Comparison of ENCODE assay signal across 7 cellular contexts in genomic region chr9:78031826-78032598, GRCh38. TPM values are rescaled to one million over a fixed set of nuclear protein-coding genes. Genes with fewer than 3 reads are reported as not detected.
DNase-seq lines count a peak whose midpoint lies in the region; ATAC-seq and TF ChIP-seq lines count a peak whose summit lies in the region.

No MANE protein-coding gene starts in this region.

- H4K20me1 ChIP-seq in GM23338 (replicated peaks; ENCODE audit: insufficient read depth), result peaks cover 8% of the 10 kb centered on the region

- TF ChIP-seq CTCF in GM23338 (conservative IDR thresholded peaks at IDR 0.05; ENCODE audit: low read depth in 2 of 2), result no peak

- H3K4me3 ChIP-seq in GM23338 (peak overlapping the region; percentile 81), skeletal muscle satellite cell (ENCODE audit: low read length) (peak overlapping the region; percentile 91)

- DNase-seq in GM23338 (ENCODE audit: low spot score), result peak; percentile 90
- peak; percentile 92 for DNase-seq in NCI-H2227 (lab: John Stamatoyannopoulos, UW; ENCODE audit: unreplicated experiment)
- DNase-seq in activated CD4-positive, CD25-positive, alpha-beta regulatory T cell treated with anti-CD3 and anti-CD28 coated beads, Interleukin-2, amount 50 U/mL, for 72 hours, result peak; percentile 69
- peak in 60 of 61 donors; percentile 24 to 96 (median 88) for DNase-seq in caudate nucleus (lab: John Stamatoyannopoulos, UW)
- peak; percentile 47 to 62 (median 52) for DNase-seq in immature natural killer cell

- H3K4me2 ChIP-seq in GM23338, result peak overlapping the region; percentile 76
- H3K4me2 ChIP-seq in skeletal muscle satellite cell (ENCODE audit: low read length), result peak overlapping the region; percentile 94

- H3K4me1 ChIP-seq in GM23338 (ENCODE audit: insufficient read depth) (peaks cover 21% of the 10 kb centered on the region), skeletal muscle satellite cell (ENCODE audit: control insufficient read depth, insufficient read depth, low read length) (peaks cover 27% of the 10 kb centered on the region)

- H3K9me3 ChIP-seq in skeletal muscle satellite cell (replicated peaks; ENCODE audit: low read length), result no peaks in the 10 kb centered on the region

- H2AFZ ChIP-seq in GM23338, result peak overlapping the region; percentile 10

- H3K27me3 Mint-ChIP-seq in GM23338 (ENCODE audit: insufficient read depth, low read depth, poor library complexity), result peaks cover 10% of the 10 kb centered on the region
- peaks cover 8 to 25% (median 15%) of the 10 kb centered on the region in 3 donors for H3K27me3 Mint-ChIP-seq in immature natural killer cell (ENCODE audit: low read depth in 3 of 3)

- ATAC-seq in GM23338 (peak; percentile 51), GM21515 (IDR thresholded peaks at IDR 0.05; ENCODE audit: unreplicated experiment) (no peak)

- H3K27ac ChIP-seq in GM23338 (ENCODE audit: low read depth), result peak overlapping the region; percentile 43; the same call in 1 of the 2 replicates
- H3K27ac ChIP-seq in caudate nucleus (ENCODE audit: low read depth, low read length), result peak overlapping the region; percentile 82

- peak overlapping the region; percentile 91 for H3K9ac ChIP-seq in skeletal muscle satellite cell (ENCODE audit: low read depth, low read length)

- H3K9me3 Mint-ChIP-seq in GM23338 (no peaks in the 10 kb centered on the region; the same call in 2 of the 3 replicates), immature natural killer cell (peaks cover 0 to 2% (median 0%) of the 10 kb centered on the region in 6 donors)

- no peaks in the 10 kb centered on the region for H3K36me3 ChIP-seq in GM23338 (ENCODE audit: insufficient read depth)
- no peaks in the 10 kb centered on the region for H3K36me3 ChIP-seq in skeletal muscle satellite cell (ENCODE audit: insufficient read depth, low read length)

- H3K36me3 Mint-ChIP-seq in GM23338 (ENCODE audit: low read depth) (no peaks in the 10 kb centered on the region; the same call in 2 of the 3 replicates), immature natural killer cell (no peaks in the 10 kb centered on the region)

- H3K4me3 Mint-ChIP-seq in GM23338, result peak overlapping the region; percentile 98
- H3K4me3 Mint-ChIP-seq in immature natural killer cell, result peak overlapping the region; percentile 89 to 96 (median 94)

- no peaks in the 10 kb centered on the region for H3K9me2 ChIP-seq in GM23338 (ENCODE audit: insufficient read depth)

- H3K27ac Mint-ChIP-seq in GM23338 (peak overlapping the region; percentile 98), immature natural killer cell (peak overlapping the region; percentile 65 to 92 (median 88))

- H3F3A ChIP-seq in GM23338 (replicated peaks; ENCODE audit: low read depth), result no peaks in the 10 kb centered on the region

- H3K27me3 ChIP-seq in GM23338 (ENCODE audit: insufficient read depth), result no peaks in the 10 kb centered on the region
- H3K27me3 ChIP-seq in skeletal muscle satellite cell (ENCODE audit: control insufficient read depth, insufficient read depth, low read length), result no peaks in the 10 kb centered on the region

- H3K79me2 ChIP-seq in GM23338 (replicated peaks; ENCODE audit: insufficient read depth), result peaks cover 37% of the 10 kb centered on the region

- peaks cover 56% of the 10 kb centered on the region for H3K4me1 Mint-ChIP-seq in GM23338
- peaks cover 38 to 60% of the 10 kb centered on the region in 2 donors for H3K4me1 Mint-ChIP-seq in immature natural killer cell

TF ChIP-seq in GM23338, 12 proteins besides CTCF, POLR2A, EP300 and RAD21:
- TF ChIP-seq POLR2AphosphoS5 (IDR thresholded peaks at IDR 0.05; ENCODE audit: low read depth), result peak; percentile 60
- TF ChIP-seq EZH2phosphoT487 (IDR thresholded peaks at IDR 0.05; ENCODE audit: unreplicated experiment), result no peak
- TF ChIP-seq ZNF462 (CRISPR knock-in tag; IDR thresholded peaks at IDR 0.05), result no peak

RNA-seq across cellular contexts. Expression of gene GNAQ, which starts 0.4 kb away (rescaled TPM):
- 43.1 and 59.1 TPM in 2 replicates for total RNA-seq in GM23338 (2014; rRNA removed; shearing (Covaris generic))
- polyA plus RNA-seq in GM23338 (2016; fragmentation: Nextera tagmentation; extraction: Ambion mirVana), result 21.1 and 22.3 TPM in 2 replicates
- 1 to 10 TPM; 4.5 to 7.4 (median 5.1) TPM for polyA plus RNA-seq in immature natural killer cell
- total RNA-seq in skeletal muscle satellite cell (2012; rRNA removed), result 27.7 and 30.2 TPM in 2 replicates
